In the genomic region with DNA sequence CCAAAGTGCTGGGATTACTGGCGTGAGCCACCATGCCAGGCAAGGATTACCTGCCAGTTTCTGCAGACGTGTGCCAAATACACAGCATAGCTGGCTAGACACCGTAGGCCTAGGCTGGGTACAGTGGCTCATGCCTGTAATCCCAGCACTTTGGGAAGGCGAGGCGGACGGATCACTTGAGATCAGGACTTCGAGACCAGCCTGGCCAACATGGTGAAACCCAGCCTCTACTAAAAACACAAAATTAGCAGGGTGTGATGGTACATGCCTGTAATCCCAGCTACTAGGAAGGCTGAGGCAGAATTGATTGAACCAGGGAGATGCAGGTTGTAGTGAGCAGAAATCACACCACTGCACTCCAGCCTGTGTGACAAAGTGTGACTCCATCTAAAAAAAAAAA, we compare ENCODE assay signal across 9 cellular contexts. TPM values are rescaled to one million over a fixed set of nuclear protein-coding genes. Genes with fewer than 3 reads are reported as not detected.
DNase-seq lines count a peak whose midpoint lies in the region; ATAC-seq, FAIRE-seq and TF ChIP-seq lines count a peak whose summit lies in the region.
"Had no signal": no experiment of that assay in that cellular context is flagged by ENCODE, and none has a peak within 500 bp of the region (broad histone marks: within the 10 kb centered on the region; RNA-seq: fewer than 3 reads in every experiment).

No MANE protein-coding gene starts in this region.

- no peaks in the 10 kb centered on the region for H4K20me1 ChIP-seq in astrocyte (ENCODE audit: insufficient read depth, low read length)

- ATAC-seq in memory B cell (ENCODE audit: low read depth) (no peak), GM21526 (IDR thresholded peaks at IDR 0.05; ENCODE audit: low FRiP score, unreplicated experiment) (no peak), HG02642 (IDR thresholded peaks at IDR 0.05; ENCODE audit: poor library complexity, unreplicated experiment) (no peak), HG02970 (IDR thresholded peaks at IDR 0.05; ENCODE audit: low FRiP score, unreplicated experiment) (no peak)

- peak overlapping the region; percentile 98 for H3K4me3 Mint-ChIP-seq in astrocyte (ENCODE audit: unreplicated experiment)
- peak overlapping the region; percentile 49 for H3K4me3 Mint-ChIP-seq in memory B cell

- no peak overlapping the region for H2AFZ ChIP-seq in astrocyte (ENCODE audit: low read depth, low read length)

- H3K79me2 ChIP-seq in astrocyte (ENCODE audit: insufficient read depth, low read length): peaks cover 20% of the 10 kb centered on the region

- H3K9me3 Mint-ChIP-seq in astrocyte (ENCODE audit: unreplicated experiment): no peaks in the 10 kb centered on the region
- H3K9me3 Mint-ChIP-seq in memory B cell: no peaks in the 10 kb centered on the region

- peaks cover 10% of the 10 kb centered on the region for H3K4me1 Mint-ChIP-seq in astrocyte (ENCODE audit: low read depth, unreplicated experiment)
- peaks cover 13% of the 10 kb centered on the region for H3K4me1 Mint-ChIP-seq in memory B cell

- TF ChIP-seq CTCF in 22Rv1 (IDR thresholded peaks at IDR 0.05) (no peak), HL-60 (IDR thresholded peaks at IDR 0.05; ENCODE audit: insufficient read depth, low read length) (no peak), astrocyte (IDR thresholded peaks at IDR 0.05; ENCODE audit: insufficient read depth, low read depth, low read length) (no peak)

- H3K36me3 Mint-ChIP-seq in astrocyte (ENCODE audit: low read depth, unreplicated experiment) (peaks cover 8% of the 10 kb centered on the region), memory B cell (peaks cover 16% of the 10 kb centered on the region)

- DNase-seq in HL-60 (ENCODE audit: low read depth in 1 of 2, low spot score in 1 of 2): no peak
- DNase-seq in astrocyte (ENCODE audit: low read depth): no peak
- no peak for DNase-seq in memory B cell (ENCODE audit: low spot score in 2 of 2)
- no peak for DNase-seq in NCI-H1105 (lab: John Stamatoyannopoulos, UW)
- DNase-seq: stimulated activated CD4-positive, alpha-beta T cell treated with anti-CD3 and anti-CD28 coated beads, Interleukin-2, amount 100 ng/mL, for 24 hours had no signal

- H3K9me3 ChIP-seq in astrocyte (ENCODE audit: insufficient read depth, low read depth, low read length): no peaks in the 10 kb centered on the region

- H3K27ac ChIP-seq in 22Rv1: peak overlapping the region; percentile 92
- peak overlapping the region; percentile 87 for H3K27ac ChIP-seq in HL-60 (replicated peaks)
- H3K27ac ChIP-seq in astrocyte (ENCODE audit: low read depth, low read length): peak overlapping the region; percentile 94

- H3K36me3 ChIP-seq in astrocyte (ENCODE audit: insufficient read depth, low read length): peaks cover 13% of the 10 kb centered on the region

- peak overlapping the region; percentile 82 for H3K4me2 ChIP-seq in astrocyte (ENCODE audit: low read length)

- H3K4me3 ChIP-seq in HL-60 (replicated peaks; ENCODE audit: insufficient read depth, low read length): peak overlapping the region; percentile 92
- peak overlapping the region; percentile 89 for H3K4me3 ChIP-seq in astrocyte (ENCODE audit: insufficient read depth, low read depth, low read length)

- H3K27me3 ChIP-seq in HL-60 (ENCODE audit: insufficient read depth, poor library complexity, severe bottlenecking): no peaks in the 10 kb centered on the region
- H3K27me3 ChIP-seq in astrocyte (ENCODE audit: insufficient read depth, low read length): no peaks in the 10 kb centered on the region

- no peaks in the 10 kb centered on the region for H3K27me3 Mint-ChIP-seq in astrocyte (ENCODE audit: low read depth, unreplicated experiment)
- no peaks in the 10 kb centered on the region for H3K27me3 Mint-ChIP-seq in memory B cell

- peaks cover 22% of the 10 kb centered on the region for H3K4me1 ChIP-seq in astrocyte (ENCODE audit: insufficient read depth, low read length)

- no peak overlapping the region for H3K27ac Mint-ChIP-seq in astrocyte (ENCODE audit: unreplicated experiment)
- H3K27ac Mint-ChIP-seq in memory B cell: no peak overlapping the region

- no peak for FAIRE-seq in astrocyte (lab: Jason Lieb, UNC)

- H3K9ac ChIP-seq in astrocyte (ENCODE audit: low read length): peak overlapping the region; percentile 96

RNA-seq across cellular contexts. Expression of gene RFC2, which starts 0.9 kb away (rescaled TPM):
- total RNA-seq in astrocyte: 10.3 and 12.3 TPM in 2 replicates

RNA-seq across cellular contexts. Expression of gene CLIP2, which starts 35.9 kb away (rescaled TPM):
- total RNA-seq in astrocyte: 31.4 and 35.4 TPM in 2 replicates

RNA-seq across cellular contexts. Expression of gene LAT2, which starts 43.5 kb away (rescaled TPM):
- 1.5 and 2.0 TPM in 2 replicates for total RNA-seq in astrocyte
